1 cellular context compared by ENCODE assay signal in the genomic region with DNA sequence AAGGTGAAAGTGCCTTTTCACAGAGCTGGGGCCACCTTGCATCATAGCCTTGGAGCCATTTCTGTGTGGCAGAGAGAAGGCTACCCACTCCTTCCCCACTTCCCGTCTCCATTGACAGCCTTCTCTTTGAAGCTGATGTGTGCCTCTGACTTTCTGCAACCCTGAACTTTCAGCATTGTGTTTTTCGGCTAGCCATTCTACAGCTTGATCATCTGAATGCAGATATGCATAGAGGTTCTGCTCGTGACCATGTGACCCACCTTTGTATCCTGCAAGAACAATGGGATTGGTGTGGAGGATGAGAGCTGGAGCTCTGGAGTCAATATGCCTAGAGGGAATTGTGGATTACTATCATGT.
TF ChIP-seq lines count a peak whose summit lies in the region.

No MANE protein-coding gene starts in this region.

TF ChIP-seq in WTC11, 78 proteins besides CTCF, POLR2A, EP300 and RAD21:
- TF ChIP-seq, protein P1, sequence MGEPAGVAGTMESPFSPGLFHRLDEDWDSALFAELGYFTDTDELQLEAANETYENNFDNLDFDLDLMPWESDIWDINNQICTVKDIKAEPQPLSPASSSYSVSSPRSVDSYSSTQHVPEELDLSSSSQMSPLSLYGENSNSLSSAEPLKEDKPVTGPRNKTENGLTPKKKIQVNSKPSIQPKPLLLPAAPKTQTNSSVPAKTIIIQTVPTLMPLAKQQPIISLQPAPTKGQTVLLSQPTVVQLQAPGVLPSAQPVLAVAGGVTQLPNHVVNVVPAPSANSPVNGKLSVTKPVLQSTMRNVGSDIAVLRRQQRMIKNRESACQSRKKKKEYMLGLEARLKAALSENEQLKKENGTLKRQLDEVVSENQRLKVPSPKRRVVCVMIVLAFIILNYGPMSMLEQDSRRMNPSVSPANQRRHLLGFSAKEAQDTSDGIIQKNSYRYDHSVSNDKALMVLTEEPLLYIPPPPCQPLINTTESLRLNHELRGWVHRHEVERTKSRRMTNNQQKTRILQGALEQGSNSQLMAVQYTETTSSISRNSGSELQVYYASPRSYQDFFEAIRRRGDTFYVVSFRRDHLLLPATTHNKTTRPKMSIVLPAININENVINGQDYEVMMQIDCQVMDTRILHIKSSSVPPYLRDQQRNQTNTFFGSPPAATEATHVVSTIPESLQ (CRISPR knock-in tag; IDR thresholded peaks at IDR 0.05): no peak
- TF ChIP-seq GTF2I (CRISPR knock-in tag; conservative IDR thresholded peaks at IDR 0.05) (no peak), TCF7 (CRISPR knock-in tag; IDR thresholded peaks at IDR 0.05; ENCODE audit: low read depth) (no peak), JAZF1 (CRISPR knock-in tag; IDR thresholded peaks at IDR 0.05) (no peak), OVOL2 (CRISPR knock-in tag; IDR thresholded peaks at IDR 0.05; ENCODE audit: borderline replicate concordance) (no peak), IRF2 (CRISPR knock-in tag; IDR thresholded peaks at IDR 0.05; ENCODE audit: borderline replicate concordance, low read depth) (no peak), ATF1 (CRISPR knock-in tag; IDR thresholded peaks at IDR 0.05) (no peak), TEAD1 (CRISPR knock-in tag; IDR thresholded peaks at IDR 0.05) (no peak), MXD4 (CRISPR knock-in tag; IDR thresholded peaks at IDR 0.05; ENCODE audit: borderline replicate concordance) (no peak), ZNF121 (CRISPR knock-in tag; IDR thresholded peaks at IDR 0.05) (no peak), CREB1 (CRISPR knock-in tag; IDR thresholded peaks at IDR 0.05) (no peak)
- TF ChIP-seq, protein P2, sequence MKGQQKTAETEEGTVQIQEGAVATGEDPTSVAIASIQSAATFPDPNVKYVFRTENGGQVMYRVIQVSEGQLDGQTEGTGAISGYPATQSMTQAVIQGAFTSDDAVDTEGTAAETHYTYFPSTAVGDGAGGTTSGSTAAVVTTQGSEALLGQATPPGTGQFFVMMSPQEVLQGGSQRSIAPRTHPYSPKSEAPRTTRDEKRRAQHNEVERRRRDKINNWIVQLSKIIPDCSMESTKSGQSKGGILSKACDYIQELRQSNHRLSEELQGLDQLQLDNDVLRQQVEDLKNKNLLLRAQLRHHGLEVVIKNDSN (CRISPR knock-in tag; IDR thresholded peaks at IDR 0.05): no peak
- TF ChIP-seq, protein P3, sequence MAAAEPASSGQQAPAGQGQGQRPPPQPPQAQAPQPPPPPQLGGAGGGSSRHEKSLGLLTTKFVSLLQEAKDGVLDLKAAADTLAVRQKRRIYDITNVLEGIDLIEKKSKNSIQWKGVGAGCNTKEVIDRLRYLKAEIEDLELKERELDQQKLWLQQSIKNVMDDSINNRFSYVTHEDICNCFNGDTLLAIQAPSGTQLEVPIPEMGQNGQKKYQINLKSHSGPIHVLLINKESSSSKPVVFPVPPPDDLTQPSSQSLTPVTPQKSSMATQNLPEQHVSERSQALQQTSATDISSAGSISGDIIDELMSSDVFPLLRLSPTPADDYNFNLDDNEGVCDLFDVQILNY (CRISPR knock-in tag; IDR thresholded peaks at IDR 0.05): no peak
- TF ChIP-seq, protein P4, sequence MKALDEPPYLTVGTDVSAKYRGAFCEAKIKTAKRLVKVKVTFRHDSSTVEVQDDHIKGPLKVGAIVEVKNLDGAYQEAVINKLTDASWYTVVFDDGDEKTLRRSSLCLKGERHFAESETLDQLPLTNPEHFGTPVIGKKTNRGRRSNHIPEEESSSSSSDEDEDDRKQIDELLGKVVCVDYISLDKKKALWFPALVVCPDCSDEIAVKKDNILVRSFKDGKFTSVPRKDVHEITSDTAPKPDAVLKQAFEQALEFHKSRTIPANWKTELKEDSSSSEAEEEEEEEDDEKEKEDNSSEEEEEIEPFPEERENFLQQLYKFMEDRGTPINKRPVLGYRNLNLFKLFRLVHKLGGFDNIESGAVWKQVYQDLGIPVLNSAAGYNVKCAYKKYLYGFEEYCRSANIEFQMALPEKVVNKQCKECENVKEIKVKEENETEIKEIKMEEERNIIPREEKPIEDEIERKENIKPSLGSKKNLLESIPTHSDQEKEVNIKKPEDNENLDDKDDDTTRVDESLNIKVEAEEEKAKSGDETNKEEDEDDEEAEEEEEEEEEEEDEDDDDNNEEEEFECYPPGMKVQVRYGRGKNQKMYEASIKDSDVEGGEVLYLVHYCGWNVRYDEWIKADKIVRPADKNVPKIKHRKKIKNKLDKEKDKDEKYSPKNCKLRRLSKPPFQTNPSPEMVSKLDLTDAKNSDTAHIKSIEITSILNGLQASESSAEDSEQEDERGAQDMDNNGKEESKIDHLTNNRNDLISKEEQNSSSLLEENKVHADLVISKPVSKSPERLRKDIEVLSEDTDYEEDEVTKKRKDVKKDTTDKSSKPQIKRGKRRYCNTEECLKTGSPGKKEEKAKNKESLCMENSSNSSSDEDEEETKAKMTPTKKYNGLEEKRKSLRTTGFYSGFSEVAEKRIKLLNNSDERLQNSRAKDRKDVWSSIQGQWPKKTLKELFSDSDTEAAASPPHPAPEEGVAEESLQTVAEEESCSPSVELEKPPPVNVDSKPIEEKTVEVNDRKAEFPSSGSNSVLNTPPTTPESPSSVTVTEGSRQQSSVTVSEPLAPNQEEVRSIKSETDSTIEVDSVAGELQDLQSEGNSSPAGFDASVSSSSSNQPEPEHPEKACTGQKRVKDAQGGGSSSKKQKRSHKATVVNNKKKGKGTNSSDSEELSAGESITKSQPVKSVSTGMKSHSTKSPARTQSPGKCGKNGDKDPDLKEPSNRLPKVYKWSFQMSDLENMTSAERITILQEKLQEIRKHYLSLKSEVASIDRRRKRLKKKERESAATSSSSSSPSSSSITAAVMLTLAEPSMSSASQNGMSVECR (CRISPR knock-in tag; IDR thresholded peaks at IDR 0.05; ENCODE audit: borderline replicate concordance): no peak
- TF ChIP-seq, protein P5, sequence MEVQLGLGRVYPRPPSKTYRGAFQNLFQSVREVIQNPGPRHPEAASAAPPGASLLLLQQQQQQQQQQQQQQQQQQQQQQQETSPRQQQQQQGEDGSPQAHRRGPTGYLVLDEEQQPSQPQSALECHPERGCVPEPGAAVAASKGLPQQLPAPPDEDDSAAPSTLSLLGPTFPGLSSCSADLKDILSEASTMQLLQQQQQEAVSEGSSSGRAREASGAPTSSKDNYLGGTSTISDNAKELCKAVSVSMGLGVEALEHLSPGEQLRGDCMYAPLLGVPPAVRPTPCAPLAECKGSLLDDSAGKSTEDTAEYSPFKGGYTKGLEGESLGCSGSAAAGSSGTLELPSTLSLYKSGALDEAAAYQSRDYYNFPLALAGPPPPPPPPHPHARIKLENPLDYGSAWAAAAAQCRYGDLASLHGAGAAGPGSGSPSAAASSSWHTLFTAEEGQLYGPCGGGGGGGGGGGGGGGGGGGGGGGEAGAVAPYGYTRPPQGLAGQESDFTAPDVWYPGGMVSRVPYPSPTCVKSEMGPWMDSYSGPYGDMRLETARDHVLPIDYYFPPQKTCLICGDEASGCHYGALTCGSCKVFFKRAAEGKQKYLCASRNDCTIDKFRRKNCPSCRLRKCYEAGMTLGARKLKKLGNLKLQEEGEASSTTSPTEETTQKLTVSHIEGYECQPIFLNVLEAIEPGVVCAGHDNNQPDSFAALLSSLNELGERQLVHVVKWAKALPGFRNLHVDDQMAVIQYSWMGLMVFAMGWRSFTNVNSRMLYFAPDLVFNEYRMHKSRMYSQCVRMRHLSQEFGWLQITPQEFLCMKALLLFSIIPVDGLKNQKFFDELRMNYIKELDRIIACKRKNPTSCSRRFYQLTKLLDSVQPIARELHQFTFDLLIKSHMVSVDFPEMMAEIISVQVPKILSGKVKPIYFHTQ (CRISPR knock-in tag; IDR thresholded peaks at IDR 0.05): no peak
- TF ChIP-seq, protein P6, sequence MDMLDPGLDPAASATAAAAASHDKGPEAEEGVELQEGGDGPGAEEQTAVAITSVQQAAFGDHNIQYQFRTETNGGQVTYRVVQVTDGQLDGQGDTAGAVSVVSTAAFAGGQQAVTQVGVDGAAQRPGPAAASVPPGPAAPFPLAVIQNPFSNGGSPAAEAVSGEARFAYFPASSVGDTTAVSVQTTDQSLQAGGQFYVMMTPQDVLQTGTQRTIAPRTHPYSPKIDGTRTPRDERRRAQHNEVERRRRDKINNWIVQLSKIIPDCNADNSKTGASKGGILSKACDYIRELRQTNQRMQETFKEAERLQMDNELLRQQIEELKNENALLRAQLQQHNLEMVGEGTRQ (CRISPR knock-in tag; IDR thresholded peaks at IDR 0.05): no peak
- TF ChIP-seq, protein P7, sequence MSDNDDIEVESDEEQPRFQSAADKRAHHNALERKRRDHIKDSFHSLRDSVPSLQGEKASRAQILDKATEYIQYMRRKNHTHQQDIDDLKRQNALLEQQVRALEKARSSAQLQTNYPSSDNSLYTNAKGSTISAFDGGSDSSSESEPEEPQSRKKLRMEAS (CRISPR knock-in tag; IDR thresholded peaks at IDR 0.05): no peak
